In the genomic region with DNA sequence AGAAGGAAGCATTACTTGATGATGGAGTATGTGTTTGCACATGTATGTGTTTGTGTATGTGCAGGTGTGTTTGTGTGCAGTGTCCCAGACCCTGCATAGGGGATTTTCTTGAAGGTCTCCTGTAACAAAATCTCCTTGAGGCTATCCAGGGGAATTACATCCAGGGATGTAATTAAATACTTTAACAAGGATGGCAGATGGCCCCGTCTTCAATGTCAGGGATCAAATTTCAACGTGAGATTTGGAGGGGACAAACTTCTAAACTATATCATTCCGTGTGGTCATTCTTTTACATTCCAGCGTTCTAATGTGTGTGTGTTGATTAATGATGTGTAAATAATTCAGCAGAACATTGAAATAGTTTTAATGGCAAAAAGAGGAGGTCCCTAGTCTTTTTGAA, we compare ENCODE assay signal across 1 cellular context.
TF ChIP-seq lines count a peak whose summit lies in the region.

No MANE protein-coding gene starts in this region.

TF ChIP-seq in endothelial cell of umbilical vein, 7 proteins besides CTCF, POLR2A, EP300 and RAD21:
- TF ChIP-seq EZH2 (IDR thresholded peaks at IDR 0.05; ENCODE audit: borderline replicate concordance, low read depth, low read length, severe bottlenecking) = no peak
- no peak for TF ChIP-seq GATA2 (IDR thresholded peaks at IDR 0.05; ENCODE audit: insufficient read depth, insufficient read length, low read depth, low read length)
- no peak for TF ChIP-seq MYC (IDR thresholded peaks at IDR 0.05; ENCODE audit: low read depth, low read length)
- no peak for TF ChIP-seq JUN (IDR thresholded peaks at IDR 0.05; ENCODE audit: borderline replicate concordance, insufficient read depth, insufficient read length, low read depth)
- no peak for TF ChIP-seq POLR2AphosphoS5 (IDR thresholded peaks at IDR 0.05; ENCODE audit: insufficient read depth, low read depth, low read length)
